ENCODE assay signal across 1 cellular context in genomic region chr1:173302890-173303829, GRCh38.
TF ChIP-seq lines count a peak whose summit lies in the region.

No MANE protein-coding gene starts in this region.

TF ChIP-seq in K562, 482 proteins besides CTCF, POLR2A, EP300 and RAD21 (continued from another document and continues in another):
- TF ChIP-seq CGGBP1 (CRISPR knock-in tag; IDR thresholded peaks at IDR 0.05) = no peak
- TF ChIP-seq KDM1A (IDR thresholded peaks at IDR 0.05) = peak; percentile 42 to 54
- no peak for TF ChIP-seq ZNF280A (IDR thresholded peaks at IDR 0.05; ENCODE audit: low read depth, partially characterized antibody)
- TF ChIP-seq SREBF1 (IDR thresholded peaks at IDR 0.05; ENCODE audit: borderline replicate concordance, low read depth, low read length) = no peak
- TF ChIP-seq BRCA1 (IDR thresholded peaks at IDR 0.05) = no peak
- TF ChIP-seq BRCA1 (CRISPR knock-in tag; IDR thresholded peaks at IDR 0.05) = no peak
- no peak for TF ChIP-seq ZBTB26 (CRISPR knock-in tag; IDR thresholded peaks at IDR 0.05)
- no peak for TF ChIP-seq E2F3 (CRISPR knock-in tag; IDR thresholded peaks at IDR 0.05)
- TF ChIP-seq DEAF1 (CRISPR knock-in tag; IDR thresholded peaks at IDR 0.05) = no peak
- no peak for TF ChIP-seq ZNF165 (CRISPR knock-in tag; IDR thresholded peaks at IDR 0.05; ENCODE audit: borderline replicate concordance)
- TF ChIP-seq TSC22D4 (tag; IDR thresholded peaks at IDR 0.05) = no peak
- no peak for TF ChIP-seq RBM14 (IDR thresholded peaks at IDR 0.05; ENCODE audit: borderline replicate concordance, insufficient read depth, low read depth, low read length)
- no peak for TF ChIP-seq JUND (IDR thresholded peaks at IDR 0.05; ENCODE audit: borderline replicate concordance, low read depth, low read length)
- TF ChIP-seq JUND (tag; IDR thresholded peaks at IDR 0.05; ENCODE audit: borderline replicate concordance, low read depth, low read length) = peak; percentile 43; the same call in 1 of the 3 replicates
- TF ChIP-seq CC2D1A (IDR thresholded peaks at IDR 0.05) = 0 out of 2 replicates have a peak, but pooled peaks have one; percentile 71
- peak; percentile 67 for TF ChIP-seq ZBTB2 (IDR thresholded peaks at IDR 0.05)
- TF ChIP-seq ZNF133 (CRISPR knock-in tag; IDR thresholded peaks at IDR 0.05) = no peak
- no peak for TF ChIP-seq CEBPG (CRISPR knock-in tag; IDR thresholded peaks at IDR 0.05)
- TF ChIP-seq CEBPG (tag; conservative IDR thresholded peaks at IDR 0.05 in 1 of 2, IDR thresholded peaks at IDR 0.05 in 1 of 2) = no peak
- no peak for TF ChIP-seq ZNF431 (CRISPR knock-in tag; IDR thresholded peaks at IDR 0.05)
- TF ChIP-seq SAP30 (IDR thresholded peaks at IDR 0.05; ENCODE audit: borderline replicate concordance, insufficient read depth, low read depth, low read length, poor library complexity, severe bottlenecking) = no peak
- no peak for TF ChIP-seq EWSR1 (IDR thresholded peaks at IDR 0.05; ENCODE audit: borderline replicate concordance, low read depth, partially characterized antibody)
- TF ChIP-seq TAL1 (IDR thresholded peaks at IDR 0.05) = peak; percentile 67
- no peak for TF ChIP-seq KDM2B (CRISPR knock-in tag; IDR thresholded peaks at IDR 0.05)
- TF ChIP-seq ARID2 (IDR thresholded peaks at IDR 0.05) = no peak
- no peak for TF ChIP-seq NEUROD1 (IDR thresholded peaks at IDR 0.05; ENCODE audit: borderline replicate concordance, low read depth, low read length, partially characterized antibody)
- TF ChIP-seq MLLT1 (IDR thresholded peaks at IDR 0.05) = peak; percentile 61 to 64; a peak in 3 of 4 replicates
- TF ChIP-seq HMG20A (CRISPR knock-in tag; conservative IDR thresholded peaks at IDR 0.05) = 0 out of 2 replicates have a peak, but pooled peaks have one; percentile 42
- TF ChIP-seq ZFP36 (IDR thresholded peaks at IDR 0.05; ENCODE audit: low read depth, low read length, partially characterized antibody) = no peak
- no peak for TF ChIP-seq ZNF311 (CRISPR knock-in tag; IDR thresholded peaks at IDR 0.05)
- no peak for TF ChIP-seq BRF2 (IDR thresholded peaks at IDR 0.05; ENCODE audit: borderline replicate concordance, insufficient read depth, insufficient read length)
- TF ChIP-seq POLR3A (IDR thresholded peaks at IDR 0.05; ENCODE audit: borderline replicate concordance, extremely low read depth, insufficient read depth, insufficient read length) = no peak
- no peak for TF ChIP-seq HDAC6 (IDR thresholded peaks at IDR 0.05; ENCODE audit: low read depth, low read length)
- TF ChIP-seq MBD1 (CRISPR knock-in tag; IDR thresholded peaks at IDR 0.05) = no peak
- no peak for TF ChIP-seq TGIF2 (CRISPR knock-in tag; IDR thresholded peaks at IDR 0.05)
- 0 out of 2 replicates have a peak, but pooled peaks have one; percentile 23 for TF ChIP-seq ETV1 (tag; conservative IDR thresholded peaks at IDR 0.05; ENCODE audit: low read depth)
- no peak for TF ChIP-seq MLX (CRISPR knock-in tag; conservative IDR thresholded peaks at IDR 0.05)
- TF ChIP-seq PURB (CRISPR knock-in tag; IDR thresholded peaks at IDR 0.05; ENCODE audit: low read depth) = no peak
- no peak for TF ChIP-seq ZSCAN29 (IDR thresholded peaks at IDR 0.05)
- TF ChIP-seq ETS2 (tag; IDR thresholded peaks at IDR 0.05; ENCODE audit: borderline replicate concordance, poor library complexity, severe bottlenecking) = no peak
- TF ChIP-seq ZBTB17 (CRISPR knock-in tag; IDR thresholded peaks at IDR 0.05) = no peak
- no peak for TF ChIP-seq ZNF785 (CRISPR knock-in tag; IDR thresholded peaks at IDR 0.05)
- no peak for TF ChIP-seq ADNP (tag; IDR thresholded peaks at IDR 0.05)
- no peak for TF ChIP-seq MCM2 (IDR thresholded peaks at IDR 0.05; ENCODE audit: low read depth)
- peak; percentile 93 for TF ChIP-seq DPF2 (IDR thresholded peaks at IDR 0.05)
- no peak for TF ChIP-seq FOSL1 (tag; conservative IDR thresholded peaks at IDR 0.05)
- no peak for TF ChIP-seq ZNF77 (CRISPR knock-in tag; IDR thresholded peaks at IDR 0.05)
- no peak for TF ChIP-seq ZNF449 (CRISPR knock-in tag; IDR thresholded peaks at IDR 0.05)
- peak in 1 of 2 experiments; percentile 37; a peak in 1 of 4 replicates for TF ChIP-seq MNT (conservative IDR thresholded peaks at IDR 0.05)
- no peak for TF ChIP-seq DDX20 (tag; IDR thresholded peaks at IDR 0.05; ENCODE audit: low read depth)
- no peak for TF ChIP-seq SAFB (IDR thresholded peaks at IDR 0.05; ENCODE audit: borderline replicate concordance, low read depth, low read length)
- no peak for TF ChIP-seq CREBBP (IDR thresholded peaks at IDR 0.05; ENCODE audit: low read depth, low read length)
- no peak for TF ChIP-seq KLF1 (tag; IDR thresholded peaks at IDR 0.05)
- no peak for TF ChIP-seq ZNF408 (CRISPR knock-in tag; IDR thresholded peaks at IDR 0.05; ENCODE audit: low read depth)
- no peak for TF ChIP-seq IRF1 (CRISPR knock-in tag; IDR thresholded peaks at IDR 0.05; ENCODE audit: borderline replicate concordance)
- TF ChIP-seq NELFE (IDR thresholded peaks at IDR 0.05; ENCODE audit: insufficient read depth, insufficient read length) = no peak
- no peak for TF ChIP-seq HEY1 (CRISPR knock-in tag; IDR thresholded peaks at IDR 0.05; ENCODE audit: borderline replicate concordance)
- no peak for TF ChIP-seq TAF15 (IDR thresholded peaks at IDR 0.05; ENCODE audit: low read depth, low read length)
- TF ChIP-seq ESRRA (IDR thresholded peaks at IDR 0.05; ENCODE audit: borderline replicate concordance, low read depth) = no peak
- no peak for TF ChIP-seq TFAM (CRISPR knock-in tag; conservative IDR thresholded peaks at IDR 0.05)
